In genomic region chr7:75963383-75963995, GRCh38 we compare ENCODE assay signal across 10 cellular contexts. TPM values are rescaled to one million over a fixed set of nuclear protein-coding genes. Genes with fewer than 3 reads are reported as not detected.
DNase-seq lines count a peak whose midpoint lies in the region; ATAC-seq and TF ChIP-seq lines count a peak whose summit lies in the region.
"Had no signal": no experiment of that assay in that cellular context is flagged by ENCODE, and none has a peak within 500 bp of the region (broad histone marks: within the 10 kb centered on the region; RNA-seq: fewer than 3 reads in every experiment).

No MANE protein-coding gene starts in this region.

- in situ Hi-C loops in brain microvascular endothelial cell (cut with HindIII; ENCODE audit: low pct_ligation_motif_present, low sequenced_read_pairs): no loop called here

- WGBS in ovary, 3 donors: 61 to 67% (median 65%) methylated on average over 9 of the region's 9 CpGs
- WGBS in lower leg skin, 2 donors: 76 to 81% methylated on average over 7 to 9 of the region's 9 CpGs

- no peak for ATAC-seq in upper lobe of right lung
- no peak for ATAC-seq in HG03378 (IDR thresholded peaks at IDR 0.05; ENCODE audit: unreplicated experiment)

- intact Hi-C loops in left ventricle myocardium inferior (cut with micrococcal nuclease) (no loop called here), ovary (cut with DNase I) (loop anchor here in 1 of 4 donors (5.0 kb wide), 1 partner anchor 46 kb away; the partner anchor contains the start of gene POR), upper lobe of right lung (cut with DNase I) (no loop called here), lower leg skin (cut with DNase I; ENCODE audit: low total_unique reads) (no loop called here)

- peak; percentile 16 for TF ChIP-seq POLR2A in ovary (IDR thresholded peaks at IDR 0.05)
- no peak for TF ChIP-seq POLR2A in lower leg skin (IDR thresholded peaks at IDR 0.05)

- H3K4me1 ChIP-seq in left ventricle myocardium inferior (peaks cover 70% of the 10 kb centered on the region), ovary (ENCODE audit: insufficient read depth) (peaks cover 45% of the 10 kb centered on the region), upper lobe of right lung (peaks cover 36% of the 10 kb centered on the region)
- H3K4me1 ChIP-seq: HAP-1 had no signal

- H3K4me3 ChIP-seq in brain microvascular endothelial cell (ENCODE audit: low read depth, low read length) (no peak overlapping the region), left ventricle myocardium inferior (peak overlapping the region; percentile 18), ovary (no peak overlapping the region), upper lobe of right lung (no peak overlapping the region), lower leg skin (ENCODE audit: low read depth, poor library complexity, severe bottlenecking) (no peak overlapping the region)
- H3K4me3 ChIP-seq: HAP-1 had no signal

- TF ChIP-seq EP300 in ovary (IDR thresholded peaks at IDR 0.05): no peak

- no peak for TF ChIP-seq CTCF in brain microvascular endothelial cell (IDR thresholded peaks at IDR 0.05; ENCODE audit: low read depth, low read length, missing control alignments)
- TF ChIP-seq CTCF in left ventricle myocardium inferior (IDR thresholded peaks at IDR 0.05; ENCODE audit: borderline replicate concordance): no peak
- no peak for TF ChIP-seq CTCF in ovary (IDR thresholded peaks at IDR 0.05)
- TF ChIP-seq CTCF in upper lobe of right lung (IDR thresholded peaks at IDR 0.05): no peak
- TF ChIP-seq CTCF in lower leg skin (IDR thresholded peaks at IDR 0.05): no peak

- H3K9me3 ChIP-seq in left ventricle myocardium inferior (replicated peaks) (no peaks in the 10 kb centered on the region), ovary (no peaks in the 10 kb centered on the region), upper lobe of right lung (no peaks in the 10 kb centered on the region)
- H3K9me3 ChIP-seq: HAP-1 had no signal

- H3K36me3 ChIP-seq in brain microvascular endothelial cell (replicated peaks) (no peaks in the 10 kb centered on the region), left ventricle myocardium inferior (peaks cover 10% of the 10 kb centered on the region), ovary (no peaks in the 10 kb centered on the region), upper lobe of right lung (peaks cover 35% of the 10 kb centered on the region)
- H3K36me3 ChIP-seq: HAP-1 had no signal

- H3K27me3 ChIP-seq in brain microvascular endothelial cell (replicated peaks) (no peaks in the 10 kb centered on the region), left ventricle myocardium inferior (ENCODE audit: low read depth) (no peaks in the 10 kb centered on the region), ovary (no peaks in the 10 kb centered on the region), upper lobe of right lung (no peaks in the 10 kb centered on the region)

- peak overlapping the region; percentile 66 for H3K27ac ChIP-seq in brain microvascular endothelial cell
- H3K27ac ChIP-seq in left ventricle myocardium inferior (replicated peaks): peak overlapping the region; percentile 89
- peak overlapping the region; percentile 15 to 59 for H3K27ac ChIP-seq in ovary
- H3K27ac ChIP-seq in upper lobe of right lung: peak overlapping the region; percentile 76
- H3K27ac ChIP-seq: KMS-11 had no signal

- DNase-seq in brain microvascular endothelial cell (no peak), left ventricle myocardium inferior (no peak), ovary (peak in 4 of 5 donors; percentile 25 to 55 (median 48)), upper lobe of right lung (no peak), lower leg skin (ENCODE audit: low spot score in 2 of 2) (no peak), NCI-H146 (lab: John Stamatoyannopoulos, UW) (no peak)
- DNase-seq in effector CD4-positive, alpha-beta T cell: no peak

RNA-seq across cellular contexts. Expression of gene TMEM120A, which starts 30.9 kb away (rescaled TPM):
- total RNA-seq in left ventricle myocardium inferior: 163 TPM
- 100 to 1,000 TPM in 3 of 7 donors, 10 to 100 TPM in 4; 44.4 to 140 (median 89.5) TPM for total RNA-seq in ovary
- polyA plus RNA-seq in ovary: 100 to 1,000 TPM; 114 to 170 TPM
- total RNA-seq in upper lobe of right lung: 43.9 TPM
- 10 to 100 TPM; 17.7 to 37.4 (median 27.6) TPM for total RNA-seq in lower leg skin

RNA-seq across cellular contexts. Expression of gene POR, which starts 48.5 kb away (rescaled TPM):
- total RNA-seq in left ventricle myocardium inferior: 72.9 TPM
- total RNA-seq in ovary: 100 to 1,000 TPM in 6 of 7 donors, 10 to 100 TPM in 1; 91.2 to 191 (median 148) TPM
- 100 to 1,000 TPM in 1 of 2 donors, 10 to 100 TPM in 1; 71.8 to 144 TPM for polyA plus RNA-seq in ovary
- 232 TPM for total RNA-seq in upper lobe of right lung
- 100 to 1,000 TPM in 1 of 4 donors, 10 to 100 TPM in 3; 77.4 to 129 (median 97.0) TPM for total RNA-seq in lower leg skin

Comparison
In these comparisons a context has a peak if more than half of its experiments do, and no peak if none do; other contexts are left out.
1. DNase-seq: peak in ovary (4 of 5); none in brain microvascular endothelial cell (single experiment), left ventricle myocardium inferior (single experiment), upper lobe of right lung (single experiment), lower leg skin (0 of 2), effector CD4-positive, alpha-beta T cell (single experiment) and NCI-H146 (single experiment).
2. H3K27ac ChIP-seq: peak in every context shown above with its lines; median percentile 89 in left ventricle myocardium inferior; 76 in upper lobe of right lung; 66 in brain microvascular endothelial cell; 37 in ovary.